ENCODE assay signal across 2 cellular contexts in genomic region chr9:78243130-78243529, GRCh38.
TF ChIP-seq lines count a peak whose summit lies in the region.

No MANE protein-coding gene starts in this region.

TF ChIP-seq in liver, 16 proteins besides CTCF, POLR2A, EP300 and RAD21:
- TF ChIP-seq ZBTB33 (IDR thresholded peaks at IDR 0.05): no peak
- TF ChIP-seq TAF1 (conservative IDR thresholded peaks at IDR 0.05): no peak
- TF ChIP-seq MAX (IDR thresholded peaks at IDR 0.05): no peak
- peak; percentile 15 to 18 for TF ChIP-seq HNF4A (conservative IDR thresholded peaks at IDR 0.05)
- peak in 1 of 2 donors; percentile 46 for TF ChIP-seq RXRA (IDR thresholded peaks at IDR 0.05)

TF ChIP-seq in HepG2, 621 proteins besides CTCF, POLR2A, EP300 and RAD21 (continued from another document):
- TF ChIP-seq ATF2 (CRISPR knock-in tag; IDR thresholded peaks at IDR 0.05) (no peak), TIGD3 (CRISPR knock-in tag; IDR thresholded peaks at IDR 0.05; ENCODE audit: borderline replicate concordance) (no peak), LBX2 (CRISPR knock-in tag; IDR thresholded peaks at IDR 0.05; ENCODE audit: borderline replicate concordance) (no peak), GATAD2A (CRISPR knock-in tag; IDR thresholded peaks at IDR 0.05) (no peak), SP5 (CRISPR knock-in tag; IDR thresholded peaks at IDR 0.05; ENCODE audit: borderline replicate concordance, low read depth) (no peak), IRF2 (CRISPR knock-in tag; IDR thresholded peaks at IDR 0.05) (no peak), RXRA (CRISPR knock-in tag; IDR thresholded peaks at IDR 0.05) (no peak), RXRB (CRISPR knock-in tag; IDR thresholded peaks at IDR 0.05; ENCODE audit: borderline replicate concordance) (no peak), ZBTB20 (CRISPR knock-in tag; IDR thresholded peaks at IDR 0.05; ENCODE audit: borderline replicate concordance, low read depth) (no peak)
